Comparison of ENCODE assay signal across 30 cellular contexts in genomic region chr11:47545298-47545697, GRCh38. TPM values are rescaled to one million over a fixed set of nuclear protein-coding genes. Genes with fewer than 3 reads are reported as not detected.
"Had no signal": no experiment of that assay in that cellular context is flagged by ENCODE, and none has a peak within 500 bp of the region (broad histone marks: within the 10 kb centered on the region; RNA-seq: fewer than 3 reads in every experiment).

No MANE protein-coding gene starts in this region.

- H3K9me3 ChIP-seq: left ventricle myocardium inferior, mucosa of descending colon, ovary, right atrium auricular region, right lobe of liver, stomach, testis, thyroid gland, transverse colon, upper lobe of right lung had no signal

- H3K4me2 ChIP-seq: smooth muscle cell had no signal

- H3K27ac Mint-ChIP-seq: immature natural killer cell; naive thymus-derived CD4-positive, alpha-beta T cell; natural killer cell treated with Interleukin-12 subunit alpha and Interleukin-12 subunit beta and Interleukin-15 and Interleukin-18, amount 100 ng/mL, for 72 hours; progenitor cell of endocrine pancreas; stimulated activated memory B cell treated with anti-CD40 and anti-IgM and Interleukin-4, amounts not matched to agents 10 μg/mL and 1 μg/mL and 100 μg/mL, for 72 hours had no signal

- H3K4me3 Mint-ChIP-seq: immature natural killer cell; natural killer cell treated with Interleukin-12 subunit alpha and Interleukin-12 subunit beta and Interleukin-15 and Interleukin-18, amount 100 ng/mL, for 72 hours; stimulated activated memory B cell treated with anti-CD40 and anti-IgM and Interleukin-4, amounts not matched to agents 10 μg/mL and 1 μg/mL and 100 μg/mL, for 72 hours had no signal

- ATAC-seq: mucosa of descending colon; naive thymus-derived CD4-positive, alpha-beta T cell; natural killer cell treated with Interleukin-12 subunit alpha and Interleukin-12 subunit beta and Interleukin-15 and Interleukin-18, amount 100 ng/mL, for 72 hours; right lobe of liver; stimulated activated memory B cell treated with anti-CD40 and anti-IgM and Interleukin-4, amounts not matched to agents 10 μg/mL and 1 μg/mL and 100 μg/mL, for 72 hours; upper lobe of right lung had no signal

- DNase-seq: hypothalamus; immature natural killer cell; kidney; left ventricle myocardium inferior; mesendoderm; midbrain; mucosa of descending colon; naive thymus-derived CD4-positive, alpha-beta T cell; ovary; right lobe of liver; stimulated activated CD4-positive, alpha-beta T cell treated with anti-CD3 and anti-CD28 coated beads, Interleukin-1b, Interleukin-23, amount 100 ng/mL, for 48 hours; stimulated activated CD4-positive, alpha-beta T cell treated with anti-CD3 and anti-CD28 coated beads, Interleukin-2, amount 100 ng/mL, for 48 hours; stimulated activated CD4-positive, alpha-beta T cell treated with anti-CD3 and anti-CD28 coated beads, Interleukin-4, amount 100 ng/mL, for 4 hours; stimulated activated CD8-positive, alpha-beta memory T cell treated with anti-CD3 and anti-CD28 coated beads, Interleukin-4, amount 100 ng/mL, for 48 hours; stimulated activated naive CD4-positive, alpha-beta T cell treated with Interleukin-2 at 50 U/mL for 16 hours; stomach; testis; thyroid gland; transverse colon; upper lobe of right lung had no signal

- H3K27me3 Mint-ChIP-seq: naive thymus-derived CD4-positive, alpha-beta T cell; natural killer cell treated with Interleukin-12 subunit alpha and Interleukin-12 subunit beta and Interleukin-15 and Interleukin-18, amount 100 ng/mL, for 72 hours; progenitor cell of endocrine pancreas; stimulated activated memory B cell treated with anti-CD40 and anti-IgM and Interleukin-4, amounts not matched to agents 10 μg/mL and 1 μg/mL and 100 μg/mL, for 72 hours had no signal

- H3K9me3 Mint-ChIP-seq: immature natural killer cell; naive thymus-derived CD4-positive, alpha-beta T cell; natural killer cell treated with Interleukin-12 subunit alpha and Interleukin-12 subunit beta and Interleukin-15 and Interleukin-18, amount 100 ng/mL, for 72 hours; stimulated activated memory B cell treated with anti-CD40 and anti-IgM and Interleukin-4, amounts not matched to agents 10 μg/mL and 1 μg/mL and 100 μg/mL, for 72 hours had no signal

- H3K27me3 ChIP-seq: ovary, right atrium auricular region, right lobe of liver, stomach, testis, thyroid gland, transverse colon, upper lobe of right lung had no signal

- H3K4me3 ChIP-seq: left ventricle myocardium inferior, lung, mucosa of descending colon, ovary, right atrium auricular region, right lobe of liver, smooth muscle cell, stomach, testis, thyroid gland, transverse colon, upper lobe of right lung had no signal

- FAIRE-seq: islet of Langerhans, kidney, urothelium cell line had no signal

- H3K27ac ChIP-seq: left ventricle myocardium inferior, ovary, right atrium auricular region, right lobe of liver, stomach, testis, thyroid gland, transverse colon, upper lobe of right lung had no signal

- H3K36me3 ChIP-seq: left ventricle myocardium inferior, ovary, right atrium auricular region, right lobe of liver, thyroid gland, transverse colon, upper lobe of right lung had no signal

RNA-seq across cellular contexts. Expression of gene FAM180B, which starts 41.2 kb away (rescaled TPM):
- total RNA-seq: kidney, ovary, renal cortical epithelial cell, right lobe of liver, smooth muscle cell, testis, upper lobe of right lung had no signal
- polyA plus RNA-seq: immature natural killer cell; naive thymus-derived CD4-positive, alpha-beta T cell; neural cell; smooth muscle cell; stomach had no signal
